In the genomic region with DNA sequence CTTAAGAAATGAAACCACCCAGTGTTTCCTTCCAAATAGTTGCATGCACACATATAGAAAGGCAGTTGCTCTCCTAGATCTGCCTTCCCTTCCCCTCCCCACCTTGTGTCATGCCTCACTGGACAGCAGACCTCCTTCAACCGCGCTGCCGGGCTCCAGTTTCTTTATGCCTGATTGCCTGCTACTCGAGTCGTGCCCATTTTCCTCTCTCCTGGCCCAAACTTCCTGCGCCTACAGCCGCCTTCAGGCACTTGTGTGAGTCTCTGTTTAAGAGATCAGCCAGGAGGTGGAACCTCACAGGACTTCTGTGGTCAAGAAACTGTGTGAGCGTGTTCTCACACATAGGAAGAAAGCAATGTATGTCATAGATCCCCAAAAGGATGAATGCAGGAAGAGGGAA, we compare ENCODE assay signal across 9 cellular contexts. TPM values are rescaled to one million over a fixed set of nuclear protein-coding genes. Genes with fewer than 3 reads are reported as not detected.
DNase-seq lines count a peak whose midpoint lies in the region; ATAC-seq and TF ChIP-seq lines count a peak whose summit lies in the region.
"Had no signal": no experiment of that assay in that cellular context is flagged by ENCODE, and none has a peak within 500 bp of the region (broad histone marks: within the 10 kb centered on the region; RNA-seq: fewer than 3 reads in every experiment).

No MANE protein-coding gene starts in this region.

- peak overlapping the region; percentile 94 for H3K4me3 Mint-ChIP-seq in activated naive CD4-positive, alpha-beta T cell treated with anti-CD3 and anti-CD28 coated beads, Interleukin-2, amount 50 U/mL, for 24 hours
- peak overlapping the region; percentile 92 for H3K4me3 Mint-ChIP-seq in T-helper 17 cell
- H3K4me3 Mint-ChIP-seq in immature natural killer cell, result peak overlapping the region; percentile 86 to 95 (median 90)

- no peak for TF ChIP-seq POLR2A in transverse colon (IDR thresholded peaks at IDR 0.05)
- TF ChIP-seq POLR2A in GM18505 (IDR thresholded peaks at IDR 0.05; ENCODE audit: borderline replicate concordance, extremely low read depth, insufficient read depth, insufficient read length), result no peak

- H3K9me3 ChIP-seq in T-helper 17 cell (ENCODE audit: control insufficient read depth, low read length, poor library complexity, severe bottlenecking), result no peaks in the 10 kb centered on the region
- H3K9me3 ChIP-seq in transverse colon, result no peaks in the 10 kb centered on the region
- no peaks in the 10 kb centered on the region for H3K9me3 ChIP-seq in HAP-1

- peaks cover 4 to 23% (median 13%) of the 10 kb centered on the region in 4 donors for H3K4me1 ChIP-seq in transverse colon
- H3K4me1 ChIP-seq in HAP-1, result peaks cover 17% of the 10 kb centered on the region

- H3K27me3 ChIP-seq in transverse colon, result peaks cover 28% of the 10 kb centered on the region
- no peaks in the 10 kb centered on the region for H3K27me3 ChIP-seq in HAP-1 (ENCODE audit: low read depth)

- peaks cover 12% of the 10 kb centered on the region for H3K4me1 Mint-ChIP-seq in activated naive CD4-positive, alpha-beta T cell treated with anti-CD3 and anti-CD28 coated beads, Interleukin-2, amount 50 U/mL, for 24 hours
- H3K4me1 Mint-ChIP-seq in T-helper 17 cell (peaks cover 19% of the 10 kb centered on the region), immature natural killer cell (peaks cover 15 to 24% of the 10 kb centered on the region in 2 donors)

- H3K36me3 ChIP-seq in transverse colon, result no peaks in the 10 kb centered on the region
- no peaks in the 10 kb centered on the region for H3K36me3 ChIP-seq in HAP-1 (replicated peaks)

- DNase-seq in activated naive CD4-positive, alpha-beta T cell treated with anti-CD3 and anti-CD28 coated beads, Interleukin-2, amount 50 U/mL, for 72 hours (ENCODE audit: low spot score in 2 of 2), result no peak
- DNase-seq in T-helper 17 cell (no peak), immature natural killer cell (no peak), transverse colon (no peak), HAP-1 (ENCODE audit: low spot score in 2 of 2) (no peak)
- DNase-seq: DND-41 had no signal

- intact Hi-C loops in transverse colon (cut with DNase I; ENCODE audit: low total_unique reads), result no loop called here

- peaks cover 20% of the 10 kb centered on the region for H3K27me3 Mint-ChIP-seq in activated naive CD4-positive, alpha-beta T cell treated with anti-CD3 and anti-CD28 coated beads, Interleukin-2, amount 50 U/mL, for 24 hours
- H3K27me3 Mint-ChIP-seq in T-helper 17 cell, result peaks cover 53% of the 10 kb centered on the region
- peaks cover 8 to 37% (median 19%) of the 10 kb centered on the region in 3 donors for H3K27me3 Mint-ChIP-seq in immature natural killer cell (ENCODE audit: low read depth in 3 of 3)

- H3K4me3 ChIP-seq in transverse colon (peak overlapping the region in 2 of 4 donors; percentile 51 to 59), HAP-1 (no peak overlapping the region)

- in situ Hi-C loops in transverse colon (cut with MboI; ENCODE audit: low pct_ligation_motif_present in 1 of 4, low pct_unique_long_range_greater_than_20kb in 1 of 4, low sequenced_read_pairs in 3 of 4) (no loop called here), HAP-1 (cut with MboI; ENCODE audit: low sequenced_read_pairs) (no loop called here)

- H3K36me3 Mint-ChIP-seq in activated naive CD4-positive, alpha-beta T cell treated with anti-CD3 and anti-CD28 coated beads, Interleukin-2, amount 50 U/mL, for 24 hours, result peaks cover 2% of the 10 kb centered on the region
- H3K36me3 Mint-ChIP-seq in activated naive CD4-positive, alpha-beta T cell treated with anti-CD3 and anti-CD28 coated beads, Interleukin-2, amount 50 U/mL, for 72 hours, result peaks cover 8 to 13% of the 10 kb centered on the region in 2 donors
- H3K36me3 Mint-ChIP-seq in T-helper 17 cell (ENCODE audit: low read depth) (peaks cover 5% of the 10 kb centered on the region), immature natural killer cell (peaks cover 0 to 7% (median 4%) of the 10 kb centered on the region in 3 donors)

- no peak for TF ChIP-seq EP300 in transverse colon (IDR thresholded peaks at IDR 0.05; ENCODE audit: low read depth)

- H3K27ac ChIP-seq in transverse colon, result peak overlapping the region; percentile 41 to 83 (median 75)

- H3K27ac Mint-ChIP-seq in activated naive CD4-positive, alpha-beta T cell treated with anti-CD3 and anti-CD28 coated beads, Interleukin-2, amount 50 U/mL, for 24 hours, result peak overlapping the region; percentile 38
- no peak overlapping the region for H3K27ac Mint-ChIP-seq in activated naive CD4-positive, alpha-beta T cell treated with anti-CD3 and anti-CD28 coated beads, Interleukin-2, amount 50 U/mL, for 72 hours
- H3K27ac Mint-ChIP-seq in T-helper 17 cell (peak overlapping the region; percentile 3), immature natural killer cell (peak overlapping the region in 1 of 6 donors; percentile 39)

- no peak for ATAC-seq in activated naive CD4-positive, alpha-beta T cell treated with anti-CD3 and anti-CD28 coated beads, Interleukin-2, amount 50 U/mL, for 72 hours
- no peak for ATAC-seq in T-helper 17 cell
- ATAC-seq in GM18505 (IDR thresholded peaks at IDR 0.05; ENCODE audit: unreplicated experiment), result no peak
- ATAC-seq in GM18520 (IDR thresholded peaks at IDR 0.05; ENCODE audit: unreplicated experiment), result no peak

- no peak for TF ChIP-seq CTCF in transverse colon (IDR thresholded peaks at IDR 0.05)

- H3K9me3 Mint-ChIP-seq in activated naive CD4-positive, alpha-beta T cell treated with anti-CD3 and anti-CD28 coated beads, Interleukin-2, amount 50 U/mL, for 24 hours, result no peaks in the 10 kb centered on the region
- H3K9me3 Mint-ChIP-seq in activated naive CD4-positive, alpha-beta T cell treated with anti-CD3 and anti-CD28 coated beads, Interleukin-2, amount 50 U/mL, for 72 hours, result no peaks in the 10 kb centered on the region
- H3K9me3 Mint-ChIP-seq in immature natural killer cell, result peaks cover 0 to 9% (median 1%) of the 10 kb centered on the region in 6 donors

- 26 to 36% methylated on average over 8 of the region's 8 CpGs for WGBS in transverse colon (ENCODE audit: low coverage in 1 of 2), 2 donors

RNA-seq across cellular contexts. Expression of gene FAM107A, which starts 8.8 kb away (rescaled TPM):
- not detected for total RNA-seq in activated naive CD4-positive, alpha-beta T cell treated with anti-CD3 and anti-CD28 coated beads, Interleukin-2, amount 50 U/mL, for 72 hours
- total RNA-seq in T-helper 17 cell (not detected), transverse colon (10 to 100 TPM; 14.1 to 21.9 (median 16.0) TPM)
- polyA plus RNA-seq in immature natural killer cell, result not detected

RNA-seq across cellular contexts. Expression of gene ACOX2, which starts 49.0 kb away (rescaled TPM):
- not detected for total RNA-seq in activated naive CD4-positive, alpha-beta T cell treated with anti-CD3 and anti-CD28 coated beads, Interleukin-2, amount 50 U/mL, for 72 hours
- total RNA-seq in T-helper 17 cell (not detected), transverse colon (100 to 1,000 TPM in 1 of 4 donors, 10 to 100 TPM in 3; 28.3 to 125 (median 37.9) TPM)
- polyA plus RNA-seq in immature natural killer cell, result not detected

Comparison
In these comparisons a context has a peak if more than half of its experiments do, and no peak if none do; other contexts are left out.
1. H3K27ac Mint-ChIP-seq: peak in activated naive CD4-positive, alpha-beta T cell treated with anti-CD3 and anti-CD28 coated beads, Interleukin-2, amount 50 U/mL, for 24 hours (single experiment) and T-helper 17 cell (single experiment); none in activated naive CD4-positive, alpha-beta T cell treated with anti-CD3 and anti-CD28 coated beads, Interleukin-2, amount 50 U/mL, for 72 hours (0 of 2).
2. RNA of gene FAM107A, which starts 8.8 kb away (total RNA-seq): 14.1 to 21.9 TPM in transverse colon; not detected in activated naive CD4-positive, alpha-beta T cell treated with anti-CD3 and anti-CD28 coated beads, Interleukin-2, amount 50 U/mL, for 72 hours and not detected in T-helper 17 cell; every median in the first group is over 10 times any median in the second.
3. RNA of gene ACOX2, which starts 49.0 kb away (total RNA-seq): 28.3 to 125 TPM in transverse colon; not detected in activated naive CD4-positive, alpha-beta T cell treated with anti-CD3 and anti-CD28 coated beads, Interleukin-2, amount 50 U/mL, for 72 hours and not detected in T-helper 17 cell; every median in the first group is over 10 times any median in the second.
4. Peak in every context shown above with its lines, with median percentiles within 50 percentile points of each other: H3K4me3 Mint-ChIP-seq.